In genomic region chr1:85463666-85464496, GRCh38 we compare ENCODE assay signal across 8 cellular contexts. TPM values are rescaled to one million over a fixed set of nuclear protein-coding genes. Genes with fewer than 3 reads are reported as not detected.
DNase-seq lines count a peak whose midpoint lies in the region; TF ChIP-seq lines count a peak whose summit lies in the region.

No MANE protein-coding gene starts in this region.

- no peak overlapping the region for H2AK5ac ChIP-seq in mesendoderm (ENCODE audit: low read length)

- H3K27ac ChIP-seq in duodenal mucosa (ENCODE audit: low read depth, low read length) (peak overlapping the region; percentile 79), mesendoderm (ENCODE audit: low read depth, low read length) (no peak overlapping the region), vagina (peak overlapping the region; percentile 63)

- TF ChIP-seq CTCF in vagina (IDR thresholded peaks at IDR 0.05): no peak

- H3K27me3 ChIP-seq in duodenal mucosa (ENCODE audit: control insufficient read depth in 1 of 2, insufficient read depth in 2 of 2, low read length in 2 of 2) (no peaks in the 10 kb centered on the region), mesendoderm (ENCODE audit: insufficient read depth, low read length, poor library complexity) (no peaks in the 10 kb centered on the region), vagina (no peaks in the 10 kb centered on the region)

- TF ChIP-seq POLR2A in vagina (IDR thresholded peaks at IDR 0.05): no peak

- peak; percentile 45 for DNase-seq in activated CD8-positive, alpha-beta memory T cell treated with anti-CD3 and anti-CD28 coated beads, Interleukin-2, amount 50 U/mL, for 48 hours
- DNase-seq in activated CD8-positive, alpha-beta memory T cell treated with anti-CD3 and anti-CD28 coated beads, Interleukin-2, amount 50 U/mL, for 4 hours: no peak
- DNase-seq in NCI-H748 treated with DMSO at 0.1 percent for 48 hours (lab: John Stamatoyannopoulos, UW) (peak; percentile 8), mesendoderm (peak; percentile 11), vagina (ENCODE audit: extremely low spot score in 2 of 2) (no peak), SHP77 (lab: John Stamatoyannopoulos, UW) (no peak), ureter (ENCODE audit: low spot score) (no peak)

- no peak overlapping the region for H3K23ac ChIP-seq in mesendoderm (ENCODE audit: low read length)

- H3K4me1 ChIP-seq in duodenal mucosa (ENCODE audit: control insufficient read depth in 1 of 2, insufficient read depth in 2 of 2, low read length in 2 of 2) (peaks cover 24 to 51% of the 10 kb centered on the region in 2 donors), mesendoderm (ENCODE audit: control insufficient read depth, low read depth, low read length) (peaks cover 2% of the 10 kb centered on the region), vagina (peaks cover 43% of the 10 kb centered on the region)

- no peak overlapping the region for H2BK15ac ChIP-seq in mesendoderm (replicated peaks; ENCODE audit: low read depth)

- peak overlapping the region; percentile 88 for H3K4me2 ChIP-seq in mesendoderm (ENCODE audit: low read length)

- H3K18ac ChIP-seq in mesendoderm (ENCODE audit: low read length): no peak overlapping the region

- H3K79me2 ChIP-seq in mesendoderm (ENCODE audit: control insufficient read depth, insufficient read depth, low read length): no peaks in the 10 kb centered on the region

- intact Hi-C loops in vagina (cut with DNase I): loop anchor here (10.0 kb wide), 1 partner anchor 111 kb away; no protein-coding TSS in a partner anchor

- no peak overlapping the region for H2BK120ac ChIP-seq in mesendoderm (ENCODE audit: low read depth, low read length)

- H3K36me3 ChIP-seq in duodenal mucosa (ENCODE audit: control insufficient read depth in 1 of 2, insufficient read depth in 2 of 2, low read length in 2 of 2) (no peaks in the 10 kb centered on the region), mesendoderm (ENCODE audit: control insufficient read depth, insufficient read depth, low read length) (no peaks in the 10 kb centered on the region), vagina (no peaks in the 10 kb centered on the region)

- H4K8ac ChIP-seq in mesendoderm (ENCODE audit: low read depth, low read length): no peak overlapping the region

- H3K9ac ChIP-seq in duodenal mucosa (ENCODE audit: low read depth in 1 of 2, low read length in 2 of 2): peak overlapping the region; percentile 75 to 86
- H3K9ac ChIP-seq in mesendoderm (ENCODE audit: low read length): peak overlapping the region; percentile 77

- whole genome bisulfite sequencing in mesendoderm (ENCODE audit: extremely low coverage, insufficient coverage, low lambda C conversion rate): no CpG with 5 or more reads among the region's 26 CpGs

- no peak overlapping the region for H2BK5ac ChIP-seq in mesendoderm (ENCODE audit: low read length)

- no peak overlapping the region for H4K5ac ChIP-seq in mesendoderm (ENCODE audit: low read length)

- H3K4me3 ChIP-seq in duodenal mucosa (ENCODE audit: low read depth in 1 of 2, low read length in 2 of 2): peak overlapping the region; percentile 83 to 87
- H3K4me3 ChIP-seq in mesendoderm (ENCODE audit: low read length): peak overlapping the region; percentile 24
- H3K4me3 ChIP-seq in vagina: peak overlapping the region; percentile 57 to 61

- H3K4ac ChIP-seq in mesendoderm (ENCODE audit: low read depth, low read length): no peak overlapping the region

- H3K56ac ChIP-seq in mesendoderm (ENCODE audit: low read length): peak overlapping the region; percentile 98

- no peaks in the 10 kb centered on the region for H3K9me3 ChIP-seq in duodenal mucosa (ENCODE audit: control insufficient read depth in 1 of 2, low read length in 2 of 2)
- H3K9me3 ChIP-seq in vagina: no peaks in the 10 kb centered on the region

- no peaks in the 10 kb centered on the region for H3K79me1 ChIP-seq in mesendoderm (ENCODE audit: low read length)

RNA-seq across cellular contexts. Expression of gene DDAH1, which starts 1.1 kb away (rescaled TPM):
- 26.6 TPM for polyA plus RNA-seq in mesendoderm (2013, experiment 1 of 2)
- 28.0 TPM for polyA plus RNA-seq in mesendoderm (2013, experiment 2 of 2)
- total RNA-seq in vagina (10.3 TPM), ureter (51.2 TPM)

Comparison
In these comparisons a context has a peak if more than half of its experiments do, and no peak if none do; other contexts are left out.
1. DNase-seq: peak in activated CD8-positive, alpha-beta memory T cell treated with anti-CD3 and anti-CD28 coated beads, Interleukin-2, amount 50 U/mL, for 48 hours (single experiment), NCI-H748 treated with DMSO at 0.1 percent for 48 hours (single experiment) and mesendoderm (single experiment); none in activated CD8-positive, alpha-beta memory T cell treated with anti-CD3 and anti-CD28 coated beads, Interleukin-2, amount 50 U/mL, for 4 hours (single experiment), vagina (0 of 2), SHP77 (0 of 2) and ureter (single experiment).
2. H3K4me3 ChIP-seq: peak in every context shown above with its lines; median percentile 85 in duodenal mucosa; 59 in vagina; 24 in mesendoderm.